20 cellular contexts compared by ENCODE assay signal in the genomic region with DNA sequence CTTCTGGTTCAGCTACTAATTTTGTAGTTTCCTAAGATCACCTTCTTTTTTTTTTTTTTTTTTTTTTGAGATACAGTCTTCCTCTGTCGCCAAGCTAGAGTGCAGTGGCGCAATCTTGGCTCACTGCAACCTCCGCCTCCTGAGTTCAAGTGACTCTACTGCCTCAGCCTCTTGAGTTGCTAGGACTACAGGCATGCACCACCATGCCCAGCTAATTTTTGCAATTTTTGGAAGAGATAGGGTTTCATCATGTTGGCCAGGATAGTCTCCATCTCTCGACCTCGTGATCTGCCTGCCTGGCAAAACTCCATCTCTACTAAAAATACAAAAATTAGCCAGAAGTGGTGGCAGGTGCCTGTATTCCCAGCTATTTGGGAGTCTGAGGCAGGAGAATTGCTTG.
"Had no signal": no experiment of that assay in that cellular context is flagged by ENCODE, and none has a peak within 500 bp of the region (broad histone marks: within the 10 kb centered on the region; RNA-seq: fewer than 3 reads in every experiment).

No MANE protein-coding gene starts in this region.

- H3K4me1 ChIP-seq: SJSA1 had no signal

- H3K27me3 ChIP-seq: MG63, SJSA1 had no signal

- DNase-seq: IMR-90, Karpas-422, KG1, MG63, NCI-H1092, NCI-H1417, NCI-H1436 treated with DMSO at 0.1 percent for 48 hours, NCI-H1694, NCI-H187 treated with DMSO at 0.1 percent for 48 hours, NCI-H2029 treated with DMSO at 0.1 percent for 48 hours, NCI-H2171, NCI-H226, NCI-H510A treated with DMSO at 0.1 percent for 48 hours, NCI-H526, NCI-H82, Right ventricle myocardium superior, RPMI8226, SIG-M5 had no signal

- H3K36me3 ChIP-seq: MG63, SJSA1 had no signal

- H3K27ac ChIP-seq: SJSA1, SK-N-MC had no signal

- H3K9me3 ChIP-seq: MG63, SJSA1 had no signal

- H3K4me3 ChIP-seq: MG63, SJSA1, SK-N-MC had no signal
